29 cellular contexts compared by ENCODE assay signal in the genomic region with DNA sequence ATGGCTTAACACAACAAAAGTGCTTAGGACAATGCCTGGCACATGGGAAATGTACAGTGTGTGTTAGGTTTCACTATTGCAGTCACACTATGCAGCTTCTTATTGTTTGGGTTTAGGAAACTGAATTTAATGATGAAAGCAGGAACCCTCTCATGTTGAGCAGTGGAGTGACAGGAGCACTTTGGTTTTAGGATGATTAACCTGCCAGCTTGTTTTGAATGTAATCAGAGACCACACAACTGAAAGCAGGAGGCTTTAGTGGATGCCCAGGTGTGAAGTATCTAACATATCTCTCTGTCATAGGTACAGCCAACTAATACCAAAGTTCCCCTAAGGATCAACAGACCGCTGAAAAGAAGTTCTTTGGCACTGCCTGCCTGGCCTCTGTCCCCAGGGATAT.
"Had no signal": no experiment of that assay in that cellular context is flagged by ENCODE, and none has a peak within 500 bp of the region (broad histone marks: within the 10 kb centered on the region; RNA-seq: fewer than 3 reads in every experiment).

No MANE protein-coding gene starts in this region.

- H3K27me3 ChIP-seq: ascending aorta, breast epithelium, cardiac muscle cell, colonic mucosa, foreskin keratinocyte, gastrocnemius medialis, heart left ventricle had no signal

- H3K9me3 ChIP-seq: colonic mucosa, gastrocnemius medialis had no signal

- DNase-seq: activated B cell treated with CpG ODN at 0.5 μM for 24 hours; activated CD4-positive, alpha-beta T cell treated with anti-CD3 and anti-CD28 coated beads for 48 hours; activated CD4-positive, alpha-beta T cell treated with anti-CD3 and anti-CD28 coated beads, Interleukin-2, amount 50 U/mL, for 1 hour; activated CD4-positive, alpha-beta T cell treated with anti-CD3 and anti-CD28 coated beads, Interleukin-2, amount 50 U/mL, for 48 hours; activated CD8-positive, alpha-beta memory T cell treated with anti-CD3 and anti-CD28 coated beads for 24 hours; activated CD8-positive, alpha-beta T cell treated with anti-CD3 and anti-CD28 coated beads for 36 hours; activated effector memory CD4-positive, alpha-beta T cell treated with anti-CD3 and anti-CD28 coated beads, Interleukin-2, amount 50 U/mL, for 16 hours; activated naive CD4-positive, alpha-beta T cell treated with anti-CD3 and anti-CD28 coated beads, Interleukin-2, amount 10 ng/mL, durations not matched to agents 7 days and 5 days; activated naive CD8-positive, alpha-beta T cell treated with anti-CD3 and anti-CD28 coated beads, Interleukin-2, amount 10 ng/mL, durations not matched to agents 7 days and 5 days; activated T-cell treated with anti-CD3 and anti-CD28 coated beads, Interleukin-2, amount 50 U/mL, for 1 hour; activated T-cell treated with anti-CD3 and anti-CD28 coated beads, Interleukin-2, amount 50 U/mL, for 48 hours; central memory CD4-positive, alpha-beta T cell; cerebellar nuclear complex; colonic mucosa; effector CD8-positive, alpha-beta T cell; foreskin keratinocyte; gastrocnemius medialis; glutamatergic neuron; heart left ventricle; T-helper 1 cell; T-helper 17 cell; T1000; WERI-Rb-1 had no signal

- H3K36me3 ChIP-seq: ascending aorta, breast epithelium, cardiac muscle cell, colonic mucosa, gastrocnemius medialis, heart left ventricle, WERI-Rb-1 had no signal

- ATAC-seq: activated CD4-positive, CD25-positive, alpha-beta regulatory T cell treated with anti-CD3 and anti-CD28 coated beads, Interleukin-2, amount 50 U/mL, for 24 hours; activated CD8-positive, alpha-beta T cell treated with anti-CD3 and anti-CD28 coated beads for 36 hours; activated naive CD4-positive, alpha-beta T cell treated with anti-CD3 and anti-CD28 coated beads, Interleukin-2, amount 50 U/mL, for 72 hours; esophagus mucosa; foreskin keratinocyte; gastrocnemius medialis; heart left ventricle; T-helper 17 cell had no signal

- H3K4me1 ChIP-seq: ascending aorta, breast epithelium, colonic mucosa, foreskin keratinocyte, gastrocnemius medialis had no signal

- H3K4me3 ChIP-seq: ascending aorta, breast epithelium, cardiac muscle cell, colonic mucosa, gastrocnemius medialis, heart left ventricle had no signal

- H3K27ac ChIP-seq: ascending aorta, breast epithelium, cardiac muscle cell, colonic mucosa, foreskin keratinocyte, gastrocnemius medialis, WERI-Rb-1 had no signal
